ENCODE assay signal across 9 cellular contexts in the genomic region with DNA sequence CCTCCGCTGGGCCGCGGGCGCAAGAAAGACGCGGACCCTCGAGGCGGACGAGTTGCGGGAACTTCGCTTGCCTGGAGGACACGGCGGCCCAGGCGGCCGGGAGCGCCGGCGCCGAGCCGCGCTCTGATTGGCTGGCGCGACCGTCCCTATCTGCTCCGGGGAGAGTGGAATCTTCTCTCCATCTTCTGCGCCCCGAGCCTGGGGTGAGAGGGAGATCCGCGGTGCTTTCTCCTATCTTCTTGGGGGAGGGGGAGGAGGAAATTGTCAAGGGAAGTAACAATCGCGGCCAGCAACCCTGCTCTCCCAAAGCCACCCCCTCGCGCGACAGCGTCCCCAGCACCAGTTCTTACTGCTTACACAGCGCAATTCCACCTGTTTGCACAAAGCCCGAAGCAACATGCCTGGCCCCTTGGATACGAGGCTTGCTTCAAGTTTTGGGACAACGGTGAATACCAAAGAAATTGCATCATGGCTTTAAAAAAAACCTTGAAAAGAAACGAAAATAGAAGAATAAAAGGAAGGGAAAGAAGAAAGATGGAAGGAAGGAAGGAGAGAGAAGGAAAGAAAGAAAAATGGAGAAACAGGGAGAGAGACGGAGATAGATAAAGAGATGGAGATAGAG. TPM values are rescaled to one million over a fixed set of nuclear protein-coding genes. Genes with fewer than 3 reads are reported as not detected.
DNase-seq lines count a peak whose midpoint lies in the region; ATAC-seq, FAIRE-seq and TF ChIP-seq lines count a peak whose summit lies in the region.
"Had no signal": no experiment of that assay in that cellular context is flagged by ENCODE, and none has a peak within 500 bp of the region (broad histone marks: within the 10 kb centered on the region; RNA-seq: fewer than 3 reads in every experiment).

No MANE protein-coding gene starts in this region.

- H2AFZ ChIP-seq in endothelial cell of umbilical vein (ENCODE audit: low read depth, low read length), result no peak overlapping the region

- no peak overlapping the region for H3K9ac ChIP-seq in endothelial cell of umbilical vein (replicated peaks; ENCODE audit: extremely low read depth, insufficient read depth, low read length)

- no peak overlapping the region for H3K4me3 ChIP-seq in endothelial cell of umbilical vein (replicated peaks in 1 of 3; ENCODE audit: insufficient read depth in 1 of 3, low read depth in 1 of 3, low read length in 3 of 3)
- no peak overlapping the region for H3K4me3 ChIP-seq in ovary
- H3K4me3 ChIP-seq: lower lobe of right lung had no signal

- H3K27ac ChIP-seq in endothelial cell of umbilical vein (ENCODE audit: insufficient read depth, low read depth, low read length), result no peak overlapping the region
- no peak overlapping the region for H3K27ac ChIP-seq in ovary
- H3K27ac ChIP-seq: lower lobe of right lung had no signal

- CTCF ChIA-PET in endothelial cell of umbilical vein (lab: Charles Lee), result no interaction called here

- H3K27me3 ChIP-seq in endothelial cell of umbilical vein (ENCODE audit: control insufficient read depth in 2 of 2, insufficient read depth in 2 of 2, low read length in 2 of 2) (peaks cover 82 to 97% of the 10 kb centered on the region in 2 experiments), ovary (peaks cover 2% of the 10 kb centered on the region)

- TF ChIP-seq EP300 in ovary (IDR thresholded peaks at IDR 0.05), result no peak

- no peaks in the 10 kb centered on the region for H4K20me1 ChIP-seq in endothelial cell of umbilical vein (replicated peaks; ENCODE audit: control insufficient read depth, extremely low read depth, insufficient read depth, low read length)

- no peaks in the 10 kb centered on the region for H3K79me2 ChIP-seq in endothelial cell of umbilical vein (ENCODE audit: control insufficient read depth, insufficient read depth, low read length)

- TF ChIP-seq POLR2A in endothelial cell of umbilical vein (IDR thresholded peaks at IDR 0.05; ENCODE audit: low read depth, low read length), result no peak
- no peak for TF ChIP-seq POLR2A in ovary (IDR thresholded peaks at IDR 0.05)

- H3K9me3 ChIP-seq in endothelial cell of umbilical vein (replicated peaks; ENCODE audit: control insufficient read depth, insufficient read depth, low read length), result no peaks in the 10 kb centered on the region
- no peaks in the 10 kb centered on the region for H3K9me3 ChIP-seq in ovary
- H3K9me3 ChIP-seq: lower lobe of right lung had no signal

- no peaks in the 10 kb centered on the region for H3K9me1 ChIP-seq in endothelial cell of umbilical vein (replicated peaks; ENCODE audit: control insufficient read depth, extremely low read depth, insufficient read depth, low read length)

- BruUV-seq in endothelial cell of umbilical vein (replicated peaks; lab: Mats Ljungman, UMichigan), result no TSS peak

- ATAC-seq in HG02610 (IDR thresholded peaks at IDR 0.05; ENCODE audit: unreplicated experiment), result no peak
- ATAC-seq: lower lobe of right lung had no signal

- dilution Hi-C loops in endothelial cell of umbilical vein (cut with MboI; ENCODE audit: extremely low pct_ligation_motif_present, low sequenced_read_pairs), result no loop called here

- intact Hi-C loops in endothelial cell of umbilical vein (cut with micrococcal nuclease) (no loop called here), ovary (cut with DNase I) (no loop called here)

- H3K36me3 ChIP-seq in endothelial cell of umbilical vein (ENCODE audit: control insufficient read depth in 2 of 2, extremely low read depth in 1 of 2, insufficient read depth in 2 of 2, low read length in 2 of 2) (no peaks in the 10 kb centered on the region), ovary (no peaks in the 10 kb centered on the region)
- H3K36me3 ChIP-seq: lower lobe of right lung had no signal

- no peak overlapping the region for H3K4me2 ChIP-seq in endothelial cell of umbilical vein (ENCODE audit: insufficient read depth, low read length)

- TF ChIP-seq CTCF in endothelial cell of umbilical vein (IDR thresholded peaks at IDR 0.05; ENCODE audit: extremely low read depth in 1 of 2, insufficient read depth in 1 of 2, low read depth in 1 of 2, low read length in 2 of 2) (no peak), ovary (IDR thresholded peaks at IDR 0.05) (no peak), D721Med (IDR thresholded peaks at IDR 0.05; ENCODE audit: insufficient read depth, missing control alignments) (no peak)

- POLR2A ChIA-PET in endothelial cell of umbilical vein (lab: Charles Lee), result no interaction called here

- FAIRE-seq in endothelial cell of umbilical vein (lab: Jason Lieb, UNC) (no peak), D721Med (lab: Jason Lieb, UNC) (no peak)

- DNase-seq in NCI-H510A treated with DMSO at 0.1 percent for 48 hours (lab: John Stamatoyannopoulos, UW) (peak; percentile 27), NCI-H510A (lab: John Stamatoyannopoulos, UW) (no peak), NCI-H748 (lab: John Stamatoyannopoulos, UW; ENCODE audit: unreplicated experiment) (peak; percentile 84), endothelial cell of umbilical vein (ENCODE audit: low read depth, low spot score) (no peak), pons (ENCODE audit: low spot score) (peak; percentile 56), ovary (no peak), D721Med (ENCODE audit: insufficient read length, low spot score) (no peak)
- DNase-seq: lower lobe of right lung had no signal

- WGBS in ovary, 3 donors, result 4 to 6% (median 6%) methylated on average over 41 of the region's 41 CpGs

- H3K4me1 ChIP-seq in endothelial cell of umbilical vein (ENCODE audit: control insufficient read depth, extremely low read depth, insufficient read depth, low read length) (peaks cover 12% of the 10 kb centered on the region), ovary (ENCODE audit: insufficient read depth) (peaks cover 2% of the 10 kb centered on the region)

TF ChIP-seq in endothelial cell of umbilical vein, 7 proteins besides CTCF, POLR2A, EP300 and RAD21:
- TF ChIP-seq POLR2AphosphoS5 (IDR thresholded peaks at IDR 0.05; ENCODE audit: insufficient read depth, low read depth, low read length) (no peak), EZH2 (IDR thresholded peaks at IDR 0.05; ENCODE audit: borderline replicate concordance, low read depth, low read length, severe bottlenecking) (peak; percentile 100), MYC (IDR thresholded peaks at IDR 0.05; ENCODE audit: low read depth, low read length) (no peak)
TF ChIP-seq in endothelial cell of umbilical vein: peak in this region for 1.

RNA-seq across cellular contexts. Expression of a gene that starts 4.8 kb away (rescaled TPM):
- total RNA-seq in endothelial cell of umbilical vein (not detected in 2 replicates), ovary (not detected)
- polyA plus RNA-seq in endothelial cell of umbilical vein (not detected in 2 replicates), ovary (under 1 TPM in 1 of 2 donors, not detected in 1; 0.02 TPM)
- polyA plus RNA-seq in endothelial cell of umbilical vein (2011; cell fraction: cytosol; rRNA removed), result not detected in 2 replicates
- not detected in 2 replicates for polyA plus RNA-seq in endothelial cell of umbilical vein (2011; cell fraction: nucleus; rRNA removed)
- polyA plus RNA-seq in endothelial cell of umbilical vein (2012), result 0.05 TPM in 1 of 2 replicates, not detected in the other
- not detected in 2 replicates for polyA minus RNA-seq in endothelial cell of umbilical vein
- not detected for polyA minus RNA-seq in endothelial cell of umbilical vein (2011; cell fraction: cytosol; rRNA and poly(A)+ RNA removed)
- not detected in 2 replicates for polyA minus RNA-seq in endothelial cell of umbilical vein (2011; cell fraction: nucleus; rRNA and poly(A)+ RNA removed)

Comparison
In these comparisons a context has a peak if more than half of its experiments do, and no peak if none do; other contexts are left out.
1. DNase-seq: peak in NCI-H510A treated with DMSO at 0.1 percent for 48 hours (single experiment), NCI-H748 (single experiment) and pons (single experiment); none in NCI-H510A (single experiment), endothelial cell of umbilical vein (single experiment), ovary (0 of 5) and D721Med (single experiment).